In the genomic region with DNA sequence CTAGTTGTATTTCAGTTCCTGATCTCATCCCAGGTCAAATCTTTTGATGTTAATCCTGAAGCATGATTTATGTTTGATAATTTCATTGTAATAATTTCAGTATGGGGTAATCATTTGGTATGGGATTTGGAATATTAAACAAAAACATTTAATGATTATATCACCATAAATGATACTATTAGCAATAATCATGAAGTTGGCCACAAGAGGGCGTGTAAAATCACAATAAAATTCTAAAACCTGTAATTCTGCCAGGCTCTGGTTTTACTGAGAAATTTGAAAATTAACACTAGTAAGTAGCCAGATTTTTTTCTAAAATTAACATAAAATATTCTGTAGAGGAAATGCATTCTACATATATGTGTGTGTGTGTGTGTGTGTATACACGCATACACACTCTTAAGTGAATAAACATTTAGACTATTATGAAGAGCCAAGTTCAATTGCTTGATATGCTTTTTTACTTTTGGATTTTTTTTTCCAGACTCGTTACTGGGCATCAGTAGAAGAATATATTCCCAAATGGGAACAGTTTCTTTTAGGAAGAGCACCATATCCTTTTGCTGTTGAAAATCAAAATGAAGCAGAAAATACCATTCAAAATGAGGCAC, we compare ENCODE assay signal across 9 cellular contexts. TPM values are rescaled to one million over a fixed set of nuclear protein-coding genes. Genes with fewer than 3 reads are reported as not detected.
A peak's percentile ranks its signal among the peaks of the same experiment; 100 is the strongest.
DNase-seq lines count a peak whose midpoint lies in the region; ATAC-seq, FAIRE-seq and TF ChIP-seq lines count a peak whose summit lies in the region.
"Had no signal": no experiment of that assay in that cellular context is flagged by ENCODE, and none has a peak within 500 bp of the region (broad histone marks: within the 10 kb centered on the region; RNA-seq: fewer than 3 reads in every experiment).

No MANE protein-coding gene starts in this region.

- H2AFZ ChIP-seq in SU-DHL-6 (ENCODE audit: low read depth, low read length, severe bottlenecking), result no peak overlapping the region

- no peak overlapping the region for H3K27ac Mint-ChIP-seq in naive thymus-derived CD4-positive, alpha-beta T cell
- H3K27ac Mint-ChIP-seq: T-helper 1 cell treated with Interleukin-12 subunit alpha and Interleukin-12 subunit beta and Interleukin-4 antibody, amounts not matched to agents 30 μg/mL and 1 μg/mL, for 36 hours had no signal

- no peak overlapping the region for H3K4me3 Mint-ChIP-seq in naive thymus-derived CD4-positive, alpha-beta T cell
- H3K4me3 Mint-ChIP-seq: T-helper 1 cell treated with Interleukin-12 subunit alpha and Interleukin-12 subunit beta and Interleukin-4 antibody, amounts not matched to agents 30 μg/mL and 1 μg/mL, for 36 hours had no signal

- peaks cover 0 to 1% (median 0%) of the 10 kb centered on the region in 7 donors for H3K4me1 Mint-ChIP-seq in naive thymus-derived CD4-positive, alpha-beta T cell

- no peak overlapping the region for H3K4me2 ChIP-seq in SU-DHL-6 (ENCODE audit: low read depth, low read length, poor library complexity, severe bottlenecking)

- no peaks in the 10 kb centered on the region for H3K9me3 ChIP-seq in SU-DHL-6 (ENCODE audit: insufficient read depth, low read length)
- no peaks in the 10 kb centered on the region for H3K9me3 ChIP-seq in naive thymus-derived CD4-positive, alpha-beta T cell (ENCODE audit: control insufficient read depth in 2 of 3, low read length in 3 of 3)

- POLR2A ChIA-PET in naive thymus-derived CD4-positive, alpha-beta T cell (lab: Charles Lee), result no interaction called here

- peaks cover 0 to 5% (median 0%) of the 10 kb centered on the region in 5 donors for H3K27me3 Mint-ChIP-seq in naive thymus-derived CD4-positive, alpha-beta T cell

- TF ChIP-seq CTCF in SU-DHL-6 (IDR thresholded peaks at IDR 0.05; ENCODE audit: insufficient read depth, low read length, poor library complexity, severe bottlenecking), result peak; percentile 51
- peak; percentile 41 for TF ChIP-seq CTCF in kidney epithelial cell (IDR thresholded peaks at IDR 0.05; ENCODE audit: insufficient read depth, low read length, poor library complexity, severe bottlenecking)

- H3K36me3 Mint-ChIP-seq in naive thymus-derived CD4-positive, alpha-beta T cell, result no peaks in the 10 kb centered on the region

- H3K79me2 ChIP-seq in SU-DHL-6 (ENCODE audit: insufficient read depth, low read length), result no peaks in the 10 kb centered on the region

- H4K20me1 ChIP-seq in SU-DHL-6 (ENCODE audit: low read depth, low read length), result no peaks in the 10 kb centered on the region; the same call in 1 of the 2 replicates

- H3K4me3 ChIP-seq in SU-DHL-6 (ENCODE audit: insufficient read depth, low read length, poor library complexity, severe bottlenecking) (no peak overlapping the region), kidney epithelial cell (ENCODE audit: low read depth, low read length) (no peak overlapping the region)
- H3K4me3 ChIP-seq in naive thymus-derived CD4-positive, alpha-beta T cell (ENCODE audit: low read length), result no peak overlapping the region

- H3K9me2 ChIP-seq in SU-DHL-6 (replicated peaks; ENCODE audit: insufficient read depth, low read length), result no peaks in the 10 kb centered on the region

- intact Hi-C loops in naive thymus-derived CD4-positive, alpha-beta T cell (cut with micrococcal nuclease), result loop anchor here (1.0 to 2.0 kb wide), 2 partner anchors 225 to 228 kb away; no protein-coding TSS in a partner anchor

- FAIRE-seq in GM18507 (lab: Jason Lieb, UNC), result peak; percentile 33

- CTCF ChIA-PET in naive thymus-derived CD4-positive, alpha-beta T cell (lab: Charles Lee), result interaction anchor here (0.9 kb wide), 1 partner anchor 145 kb away, joined by 3 read pairs; no protein-coding TSS in a partner anchor

- H3K36me3 ChIP-seq in SU-DHL-6 (ENCODE audit: low read length), result no peaks in the 10 kb centered on the region
- no peaks in the 10 kb centered on the region for H3K36me3 ChIP-seq in kidney epithelial cell (ENCODE audit: control insufficient read depth, insufficient read depth, low read length)
- H3K36me3 ChIP-seq in naive thymus-derived CD4-positive, alpha-beta T cell (ENCODE audit: control insufficient read depth in 2 of 3, insufficient read depth in 3 of 3, low read length in 3 of 3), result no peaks in the 10 kb centered on the region

- no peaks in the 10 kb centered on the region for H3F3A ChIP-seq in SU-DHL-6 (ENCODE audit: insufficient read depth)

- no peaks in the 10 kb centered on the region for H3K4me1 ChIP-seq in naive thymus-derived CD4-positive, alpha-beta T cell (ENCODE audit: control insufficient read depth in 2 of 2, insufficient read depth in 2 of 2, low read length in 2 of 2)

- no peaks in the 10 kb centered on the region for H3K27me3 ChIP-seq in SU-DHL-6 (ENCODE audit: low read length)
- H3K27me3 ChIP-seq in kidney epithelial cell (ENCODE audit: control insufficient read depth, insufficient read depth, low read length), result no peaks in the 10 kb centered on the region
- H3K27me3 ChIP-seq in naive thymus-derived CD4-positive, alpha-beta T cell (ENCODE audit: control insufficient read depth in 2 of 2, insufficient read depth in 2 of 2, low read length in 2 of 2), result no peaks in the 10 kb centered on the region

- TF ChIP-seq POLR2A in GM18505 (IDR thresholded peaks at IDR 0.05; ENCODE audit: borderline replicate concordance, extremely low read depth, insufficient read depth, insufficient read length), result no peak

- no peak overlapping the region for H3K27ac ChIP-seq in SU-DHL-6 (ENCODE audit: low read depth, low read length)
- no peak overlapping the region for H3K27ac ChIP-seq in naive thymus-derived CD4-positive, alpha-beta T cell (ENCODE audit: low read depth, low read length)

- ATAC-seq in GM18505 (IDR thresholded peaks at IDR 0.05; ENCODE audit: unreplicated experiment), result no peak
- no peak for ATAC-seq in naive thymus-derived CD4-positive, alpha-beta T cell

- H3K9me3 Mint-ChIP-seq in naive thymus-derived CD4-positive, alpha-beta T cell, result no peaks in the 10 kb centered on the region
- H3K9me3 Mint-ChIP-seq: T-helper 1 cell treated with Interleukin-12 subunit alpha and Interleukin-12 subunit beta and Interleukin-4 antibody, amounts not matched to agents 30 μg/mL and 1 μg/mL, for 36 hours had no signal

- H3K9ac ChIP-seq in SU-DHL-6 (ENCODE audit: low read length), result no peak overlapping the region

- DNase-seq in ACHN (peak; percentile 17), GM18507 (ENCODE audit: extremely low spot score, insufficient read length, low read depth) (no peak), kidney epithelial cell (ENCODE audit: low read depth) (no peak), UCSD-AML1 (lab: John Stamatoyannopoulos, UW; ENCODE audit: unreplicated experiment) (no peak), iPS-NIHi7 (ENCODE audit: extremely low spot score) (no peak)
- no peak for DNase-seq in naive thymus-derived CD4-positive, alpha-beta T cell

- in situ Hi-C loops in ACHN (cut with HindIII; ENCODE audit: low pct_ligation_motif_present, low pct_unique_long_range_greater_than_20kb, low sequenced_read_pairs), result no loop called here

RNA-seq across cellular contexts. Expression of a gene that starts 40.5 kb away (rescaled TPM):
- total RNA-seq in kidney epithelial cell, result not detected in 2 replicates
- not detected for total RNA-seq in naive thymus-derived CD4-positive, alpha-beta T cell
- polyA plus RNA-seq in naive thymus-derived CD4-positive, alpha-beta T cell, result not detected
